ENCODE assay signal across 8 cellular contexts in genomic region chr20:23637282-23638221, GRCh38. TPM values are rescaled to one million over a fixed set of nuclear protein-coding genes. Genes with fewer than 3 reads are reported as not detected.
A peak's percentile ranks its signal among the peaks of the same experiment; 100 is the strongest.
DNase-seq lines count a peak whose midpoint lies in the region; ATAC-seq and TF ChIP-seq lines count a peak whose summit lies in the region.

Gene CST3 (minus strand): TSS chr20:23637955. CDS start chr20:23637862, 93 bp downstream.

- no peaks in the 10 kb centered on the region for H3K4me1 ChIP-seq in CD8-positive, alpha-beta T cell (ENCODE audit: insufficient read depth, low read length)
- H3K4me1 ChIP-seq in heart left ventricle (peaks cover 0 to 80% (median 36%) of the 10 kb centered on the region in 12 donors), osteoblast (ENCODE audit: insufficient read depth, low read length) (peaks cover 22% of the 10 kb centered on the region)

- H3K9me3 Mint-ChIP-seq in CD8-positive, alpha-beta T cell = no peaks in the 10 kb centered on the region

- DNase-seq in CD8-positive, alpha-beta T cell = no peak
- peak; percentile 90 for DNase-seq in NCI-H510A (lab: John Stamatoyannopoulos, UW)
- DNase-seq in amniotic stem cell (lab: John Stamatoyannopoulos, UW) = peak; percentile 78
- peak; percentile 93 to 95 (median 95) for DNase-seq in heart left ventricle
- peak; percentile 98 for DNase-seq in osteoblast (ENCODE audit: insufficient read length, low spot score, missing footprints)
- no peak for DNase-seq in activated gamma-delta T cell treated with Interleukin-2 at 50 U/mL for 16 hours

- TF ChIP-seq POLR2A in GM19193 (IDR thresholded peaks at IDR 0.05; ENCODE audit: extremely low read depth, insufficient read depth, insufficient read length) (peak; percentile 75), heart left ventricle (IDR thresholded peaks at IDR 0.05) (peak; percentile 47 to 94)

- H3K27ac ChIP-seq in CD8-positive, alpha-beta T cell (ENCODE audit: low read depth, low read length) = no peak within 1 kb of the TSS
- H3K27ac ChIP-seq in heart left ventricle = peak within 1 kb of the TSS; percentile 87 to 100 (median 96)
- H3K27ac ChIP-seq in osteoblast (ENCODE audit: low read depth, low read length) = peak within 1 kb of the TSS; percentile 73

- H3K4me3 Mint-ChIP-seq in CD8-positive, alpha-beta T cell = peak within 1 kb of the TSS; percentile 51

- H3K27me3 Mint-ChIP-seq in CD8-positive, alpha-beta T cell (ENCODE audit: low read depth) = peaks cover 19% of the 10 kb centered on the region

- H4K20me1 ChIP-seq in osteoblast (ENCODE audit: insufficient read depth, low read length) = peaks cover 24% of the 10 kb centered on the region

- POLR2A ChIA-PET in CD8-positive, alpha-beta T cell (lab: Charles Lee) = no interaction called here

- H3K27me3 ChIP-seq in CD8-positive, alpha-beta T cell (ENCODE audit: insufficient read depth, low read length) = no peaks in the 10 kb centered on the region
- H3K27me3 ChIP-seq in heart left ventricle (no peaks in the 10 kb centered on the region), osteoblast (ENCODE audit: insufficient read depth, low read length) (no peaks in the 10 kb centered on the region)

- no peak for ATAC-seq in CD8-positive, alpha-beta T cell
- ATAC-seq in HG03342 (IDR thresholded peaks at IDR 0.05; ENCODE audit: unreplicated experiment) (peak; percentile 48), heart left ventricle (peak; percentile 64 to 89 (median 87))

- TF ChIP-seq CTCF in CD8-positive, alpha-beta T cell (IDR thresholded peaks at IDR 0.05) = no peak
- TF ChIP-seq CTCF in heart left ventricle (IDR thresholded peaks at IDR 0.05) (peak in 3 of 12 donors; percentile 6 to 23 (median 22)), osteoblast (IDR thresholded peaks at IDR 0.05; ENCODE audit: extremely low read depth, low read depth, low read length) (no peak)

- H2AFZ ChIP-seq in osteoblast (ENCODE audit: low read length) = peak within 1 kb of the TSS; percentile 85

- CTCF ChIA-PET in CD8-positive, alpha-beta T cell (lab: Charles Lee) = no interaction called here

- H3K36me3 ChIP-seq in CD8-positive, alpha-beta T cell (ENCODE audit: insufficient read depth, low read length) = no peaks in the 10 kb centered on the region
- peaks cover 0 to 28% (median 15%) of the 10 kb centered on the region in 9 donors for H3K36me3 ChIP-seq in heart left ventricle
- peaks cover 20% of the 10 kb centered on the region for H3K36me3 ChIP-seq in osteoblast (ENCODE audit: insufficient read depth, low read length)

- peak within 1 kb of the TSS; percentile 93 for H3K4me2 ChIP-seq in osteoblast (ENCODE audit: insufficient read depth, low read length)

- 0 to 1% (median 1%) methylated on average over 37 to 92 of the region's 92 CpGs for WGBS in heart left ventricle, 4 donors

- H3K79me2 ChIP-seq in osteoblast (ENCODE audit: insufficient read depth, low read length) = peaks cover 26% of the 10 kb centered on the region

- no peaks in the 10 kb centered on the region for H3K9me3 ChIP-seq in CD8-positive, alpha-beta T cell (ENCODE audit: low read length)
- H3K9me3 ChIP-seq in heart left ventricle = no peaks in the 10 kb centered on the region
- no peaks in the 10 kb centered on the region for H3K9me3 ChIP-seq in osteoblast (ENCODE audit: low read depth, low read length)

- no peaks in the 10 kb centered on the region for H3K36me3 Mint-ChIP-seq in CD8-positive, alpha-beta T cell

- H3K4me1 Mint-ChIP-seq in CD8-positive, alpha-beta T cell (ENCODE audit: low read depth) = peaks cover 7% of the 10 kb centered on the region

- no peak within 1 kb of the TSS for H3K27ac Mint-ChIP-seq in CD8-positive, alpha-beta T cell

- no peak within 1 kb of the TSS for H3K4me3 ChIP-seq in CD8-positive, alpha-beta T cell (ENCODE audit: low read depth, low read length)
- H3K4me3 ChIP-seq in heart left ventricle (peak within 1 kb of the TSS; percentile 59 to 100 (median 90)), osteoblast (ENCODE audit: insufficient read depth, low read length) (peak within 1 kb of the TSS; percentile 90)

- intact Hi-C loops in CD8-positive, alpha-beta T cell (cut with DNase I, micrococcal nuclease) = no loop called here
- intact Hi-C loops in heart left ventricle (cut with DNase I) = loop anchor here in 3 of 10 donors (2.0 to 5.0 kb wide), 3 partner anchors 27 to 275 kb away; partner anchors contain the start of gene GZF1 (in 1 of the 3)

RNA-seq across cellular contexts. Expression of gene CST3, which starts in this region (rescaled TPM):
- total RNA-seq in CD8-positive, alpha-beta T cell = 1 to 10 TPM; 2.9 to 3.2 TPM
- 1,000 to 10,000 TPM in 3 of 9 donors, 100 to 1,000 TPM in 6; 482 to 1,194 (median 708) TPM for total RNA-seq in heart left ventricle
- 100 to 1,000 TPM; 240 to 611 TPM for polyA plus RNA-seq in heart left ventricle
- total RNA-seq in osteoblast = 169 and 229 TPM in 2 replicates

Comparison
In these comparisons a context has a peak if more than half of its experiments do, and no peak if none do; other contexts are left out.
1. RNA of gene CST3 (total RNA-seq): 482 to 1,194 TPM in heart left ventricle and 169 to 229 TPM in osteoblast; 2.9 to 3.2 TPM in CD8-positive, alpha-beta T cell; every median in the first group is over 10 times any median in the second.
2. DNase-seq: peak in NCI-H510A (single experiment), amniotic stem cell (single experiment), heart left ventricle (5 of 5) and osteoblast (single experiment); none in CD8-positive, alpha-beta T cell (0 of 7) and activated gamma-delta T cell treated with Interleukin-2 at 50 U/mL for 16 hours (single experiment).